11 cellular contexts compared by ENCODE assay signal in the genomic region with DNA sequence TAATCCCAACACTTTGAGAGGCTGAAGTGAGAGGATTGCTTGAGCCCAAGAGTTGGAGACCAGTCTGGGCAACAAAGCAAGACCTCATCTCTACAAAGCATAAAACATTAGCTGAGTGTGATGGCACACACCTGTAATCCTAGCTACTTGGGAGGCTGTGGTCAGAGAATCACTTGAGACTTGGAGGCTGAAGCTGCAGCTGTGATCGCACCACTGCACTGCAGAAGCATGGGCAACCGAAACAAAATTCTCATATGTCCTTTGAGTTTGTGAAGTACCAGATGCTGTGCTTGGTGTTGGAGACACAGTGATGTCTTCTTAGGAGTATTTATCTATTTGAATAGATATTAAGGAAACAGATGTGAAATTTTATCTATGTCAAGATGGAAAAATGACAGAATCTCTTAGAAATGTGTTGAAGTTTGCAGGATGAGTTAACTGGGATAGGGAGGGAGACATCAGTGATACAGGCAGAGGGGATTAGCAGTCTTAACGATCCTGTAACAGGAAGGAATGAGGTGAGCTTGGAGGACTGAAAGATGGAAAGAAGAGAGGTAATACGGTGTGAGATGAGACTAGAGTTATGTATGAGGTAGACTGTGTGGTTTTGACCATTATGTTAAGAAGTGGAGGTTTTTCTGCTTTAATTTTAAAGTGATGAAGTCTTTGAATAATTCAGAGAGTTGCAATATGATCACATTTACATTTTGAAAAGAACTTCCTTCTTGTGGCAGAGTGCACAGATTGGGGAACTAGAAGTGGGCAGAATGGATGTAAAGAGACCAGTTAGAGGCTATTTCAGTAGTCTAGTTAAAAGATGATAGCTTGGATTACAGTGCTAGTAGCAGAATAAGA. TPM values are rescaled to one million over a fixed set of nuclear protein-coding genes. Genes with fewer than 3 reads are reported as not detected.
A peak's percentile ranks its signal among the peaks of the same experiment; 100 is the strongest.
DNase-seq lines count a peak whose midpoint lies in the region; ATAC-seq lines count a peak whose summit lies in the region.
"Had no signal": no experiment of that assay in that cellular context is flagged by ENCODE, and none has a peak within 500 bp of the region (broad histone marks: within the 10 kb centered on the region; RNA-seq: fewer than 3 reads in every experiment).

No MANE protein-coding gene starts in this region.

- peaks cover 0 to 2% of the 10 kb centered on the region in 2 donors for H3K4me1 ChIP-seq in neuronal stem cell (ENCODE audit: control insufficient read depth in 2 of 2, insufficient read depth in 1 of 2, low read depth in 1 of 2, low read length in 2 of 2)

- no peaks in the 10 kb centered on the region for H3K27me3 ChIP-seq in neuronal stem cell (ENCODE audit: control insufficient read depth in 3 of 3, insufficient read depth in 3 of 3, low read depth in 1 of 3, low read length in 3 of 3)

- H2AFZ ChIP-seq in neuronal stem cell (ENCODE audit: low read length) = no peak overlapping the region

- no peak overlapping the region for H3K18ac ChIP-seq in neuronal stem cell (ENCODE audit: low read length)

- no peak overlapping the region for H2BK12ac ChIP-seq in neuronal stem cell (ENCODE audit: low read length)

- no peak overlapping the region for H2BK120ac ChIP-seq in neuronal stem cell (ENCODE audit: low read depth, low read length)

- no peak overlapping the region for H3K4me3 ChIP-seq in neuronal stem cell (ENCODE audit: low read length in 2 of 2)
- H3K4me3 ChIP-seq: SK-N-MC had no signal

- H3K4ac ChIP-seq in neuronal stem cell (ENCODE audit: low read length) = no peak overlapping the region

- no peak overlapping the region for H2BK5ac ChIP-seq in neuronal stem cell (ENCODE audit: low read length)

- H3K36me3 ChIP-seq in neuronal stem cell (replicated peaks in 1 of 2; ENCODE audit: control insufficient read depth in 2 of 2, insufficient read depth in 2 of 2, low read length in 2 of 2) = peaks cover 0 to 17% of the 10 kb centered on the region in 2 donors

- no peak overlapping the region for H2AK5ac ChIP-seq in neuronal stem cell (ENCODE audit: low read depth, low read length)

- H4K91ac ChIP-seq in neuronal stem cell (ENCODE audit: low read depth, low read length, poor library complexity) = no peak overlapping the region

- no peak overlapping the region for H4K8ac ChIP-seq in neuronal stem cell (ENCODE audit: low read depth, low read length)

- H3K14ac ChIP-seq in neuronal stem cell (ENCODE audit: low read length) = no peak overlapping the region

- H3K9ac ChIP-seq in neuronal stem cell (ENCODE audit: low read depth, low read length, poor library complexity) = no peak overlapping the region

- no peak overlapping the region for H3K4me2 ChIP-seq in neuronal stem cell (ENCODE audit: insufficient read depth, low read length, poor library complexity, severe bottlenecking)

- peaks cover 2% of the 10 kb centered on the region for H3K79me1 ChIP-seq in neuronal stem cell (ENCODE audit: low read depth, low read length)

- ATAC-seq in GM19328 (IDR thresholded peaks at IDR 0.05; ENCODE audit: unreplicated experiment) = peak; percentile 54
- peak; percentile 53 for ATAC-seq in HG03066 (IDR thresholded peaks at IDR 0.05; ENCODE audit: low read depth, unreplicated experiment)
- no peak for ATAC-seq in GM18517 (IDR thresholded peaks at IDR 0.05; ENCODE audit: unreplicated experiment)

- H3K9me3 ChIP-seq in neuronal stem cell (replicated peaks in 1 of 2; ENCODE audit: control insufficient read depth in 2 of 2, insufficient read depth in 1 of 2, low read depth in 1 of 2, low read length in 2 of 2) = no peaks in the 10 kb centered on the region

- no peak overlapping the region for H3K27ac ChIP-seq in neuronal stem cell (replicated peaks; ENCODE audit: low read length)
- H3K27ac ChIP-seq: SK-N-MC had no signal

- no peak overlapping the region for H2BK15ac ChIP-seq in neuronal stem cell (ENCODE audit: low read length)

- WGBS in neuronal stem cell (ENCODE audit: extremely low coverage in 2 of 2, insufficient read length in 2 of 2, insufficient replicate concordance in 1 of 2), 2 donors = 100% methylated on average over 1 of the region's 4 CpGs; no CpG with 5 or more reads in 1 of the 2 donors

- no peak overlapping the region for H3K23ac ChIP-seq in neuronal stem cell (ENCODE audit: low read depth, low read length, poor library complexity)

- DNase-seq in AML-193 (lab: John Stamatoyannopoulos, UW) (peak; percentile 71 to 75), SKM-1 treated with dmso at 0.1 percent for 144 hours (lab: John Stamatoyannopoulos, UW; ENCODE audit: unreplicated experiment) (peak; percentile 43), neuronal stem cell (ENCODE audit: low spot score) (no peak)
- DNase-seq in stimulated activated CD4-positive, alpha-beta T cell treated with anti-CD3 and anti-CD28 coated beads, Interleukin-1b, Interleukin-23, amount 100 ng/mL, for 48 hours = no peak
- no peak for DNase-seq in stimulated activated CD4-positive, alpha-beta T cell treated with anti-CD3 and anti-CD28 coated beads, Interleukin-2, amount 100 ng/mL, for 24 hours
- DNase-seq: amygdala; stimulated activated naive CD4-positive, alpha-beta T cell treated with Interleukin-2 at 50 U/mL for 16 hours had no signal

RNA-seq across cellular contexts. Expression of gene STT3B, which starts 40.1 kb away (rescaled TPM):
- 92.8 TPM for polyA plus RNA-seq in neuronal stem cell (2013, experiment 1 of 2)
- 92.4 TPM for polyA plus RNA-seq in neuronal stem cell (2013, experiment 2 of 2)

Comparison
In these comparisons a context has a peak if more than half of its experiments do, and no peak if none do; other contexts are left out.
1. DNase-seq: peak in AML-193 (2 of 2) and SKM-1 treated with dmso at 0.1 percent for 144 hours (single experiment); none in neuronal stem cell (single experiment), stimulated activated CD4-positive, alpha-beta T cell treated with anti-CD3 and anti-CD28 coated beads, Interleukin-1b, Interleukin-23, amount 100 ng/mL, for 48 hours (single experiment) and stimulated activated CD4-positive, alpha-beta T cell treated with anti-CD3 and anti-CD28 coated beads, Interleukin-2, amount 100 ng/mL, for 24 hours (0 of 2).